1 cellular context compared by ENCODE assay signal in the genomic region with DNA sequence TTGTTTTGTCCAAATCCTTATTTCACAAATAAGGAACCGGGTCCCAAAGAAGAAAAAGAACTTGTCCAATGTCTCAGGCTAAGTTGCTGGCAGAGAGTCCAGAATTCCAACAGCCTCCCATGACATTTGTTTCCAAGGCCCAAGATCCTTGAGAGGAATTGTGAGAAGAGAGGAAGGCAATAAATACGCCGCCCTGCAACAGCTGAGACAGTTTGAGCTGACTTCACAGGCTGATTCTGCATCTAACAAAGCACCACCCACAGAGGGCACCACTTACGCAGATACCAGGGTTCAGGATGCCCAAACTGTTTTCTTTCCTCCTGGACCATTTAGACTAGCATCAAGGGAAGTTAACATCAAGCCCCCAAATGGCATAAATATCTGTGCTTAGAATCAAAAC.
TF ChIP-seq lines count a peak whose summit lies in the region.

No MANE protein-coding gene starts in this region.

TF ChIP-seq in GM12878, 131 proteins besides CTCF, POLR2A, EP300 and RAD21 (continued from another document):
- TF ChIP-seq ZNF207 (IDR thresholded peaks at IDR 0.05; ENCODE audit: borderline replicate concordance) (no peak), ESRRA (IDR thresholded peaks at IDR 0.05; ENCODE audit: low read length) (no peak)
